Comparison of ENCODE assay signal across 20 cellular contexts in genomic region chr11:104765401-104765800, GRCh38.
"Had no signal": no experiment of that assay in that cellular context is flagged by ENCODE, and none has a peak within 500 bp of the region (broad histone marks: within the 10 kb centered on the region; RNA-seq: fewer than 3 reads in every experiment).

No MANE protein-coding gene starts in this region.

- H3K36me3 ChIP-seq: breast epithelium had no signal

- H3K27ac Mint-ChIP-seq: activated CD8-positive, alpha-beta T cell treated with anti-CD3 and anti-CD28 coated beads, Interleukin-2, amount 10 ng/mL, durations not matched to agents 7 days and 5 days; activated naive CD4-positive, alpha-beta T cell treated with anti-CD3 and anti-CD28 coated beads, Interleukin-2, amount 50 U/mL, for 24 hours; T-helper 1 cell treated with Interleukin-12 subunit alpha and Interleukin-12 subunit beta and Interleukin-4 antibody, amounts not matched to agents 30 μg/mL and 1 μg/mL, for 36 hours had no signal

- H3K4me1 ChIP-seq: breast epithelium had no signal

- H3K27me3 Mint-ChIP-seq: activated naive CD4-positive, alpha-beta T cell treated with anti-CD3 and anti-CD28 coated beads, Interleukin-2, amount 50 U/mL, for 24 hours had no signal

- H3K9me3 ChIP-seq: breast epithelium had no signal

- H3K4me3 Mint-ChIP-seq: activated CD8-positive, alpha-beta T cell treated with anti-CD3 and anti-CD28 coated beads, Interleukin-2, amount 10 ng/mL, durations not matched to agents 7 days and 5 days; activated naive CD4-positive, alpha-beta T cell treated with anti-CD3 and anti-CD28 coated beads, Interleukin-2, amount 50 U/mL, for 24 hours; T-helper 1 cell treated with Interleukin-12 subunit alpha and Interleukin-12 subunit beta and Interleukin-4 antibody, amounts not matched to agents 30 μg/mL and 1 μg/mL, for 36 hours had no signal

- H3K27ac ChIP-seq: breast epithelium had no signal

- H3K27me3 ChIP-seq: breast epithelium had no signal

- DNase-seq: activated CD4-positive, alpha-beta T cell treated with anti-CD3 and anti-CD28 coated beads for 48 hours; activated CD4-positive, alpha-beta T cell treated with anti-CD3 and anti-CD28 coated beads, Interleukin-2, amount 50 U/mL, for 4 hours; activated CD4-positive, CD25-positive, alpha-beta regulatory T cell treated with anti-CD3 and anti-CD28 coated beads, Interleukin-2, amount 50 U/mL, for 72 hours; activated CD8-positive, alpha-beta memory T cell treated with anti-CD3 and anti-CD28 coated beads, Interleukin-2, amount 50 U/mL, for 48 hours; activated CD8-positive, alpha-beta T cell treated with anti-CD3 and anti-CD28 coated beads, Interleukin-2, amount 10 ng/mL, durations not matched to agents 7 days and 5 days; activated T-cell treated with anti-CD3 and anti-CD28 coated beads, Interleukin-2, amount 50 U/mL, for 1 hour; aorta; caudate nucleus; NCI-H1048; NCI-H146; NCI-H187 treated with DMSO at 0.1 percent for 48 hours; NCI-H2171; NCI-H2227 treated with DMSO at 0.1 percent for 48 hours; NCI-H510A; NCI-H526 treated with DMSO at 0.1 percent for 48 hours; NK-92 treated with Interleukin-12 subunit alpha and Interleukin-12 subunit beta, amount 100 ng/mL, for 24 hours; SHP77 had no signal

- ATAC-seq: activated CD8-positive, alpha-beta T cell treated with anti-CD3 and anti-CD28 coated beads, Interleukin-2, amount 10 ng/mL, durations not matched to agents 7 days and 5 days had no signal

- H3K4me3 ChIP-seq: breast epithelium had no signal
